In genomic region chr5:93580387-93581100, GRCh38 we compare ENCODE assay signal across 8 cellular contexts. TPM values are rescaled to one million over a fixed set of nuclear protein-coding genes. Genes with fewer than 3 reads are reported as not detected.
A peak's percentile ranks its signal among the peaks of the same experiment; 100 is the strongest.
DNase-seq lines count a peak whose midpoint lies in the region; FAIRE-seq and TF ChIP-seq lines count a peak whose summit lies in the region.

No MANE protein-coding gene starts in this region.

- intact Hi-C loops in ovary (cut with DNase I): loop anchor here in 3 of 4 donors (5.0 to 10.0 kb wide), 5 partner anchors 48 to 666 kb away; no protein-coding TSS in a partner anchor

- H2AFZ ChIP-seq in fibroblast of lung (ENCODE audit: low read length): peak overlapping the region; percentile 30

- no peak overlapping the region for H3K27ac ChIP-seq in RWPE1
- H3K27ac ChIP-seq in fibroblast of lung (ENCODE audit: insufficient read depth, low read length): peak overlapping the region; percentile 84
- H3K27ac ChIP-seq in ovary: peak overlapping the region; percentile 89 to 95
- peak overlapping the region in 1 of 2 donors; percentile 76 for H3K27ac ChIP-seq in small intestine (ENCODE audit: low read depth in 1 of 2, low read length in 1 of 2)

- H3K4me3 ChIP-seq in fibroblast of lung (replicated peaks in 1 of 4; ENCODE audit: control extremely low read depth in 1 of 4, insufficient read depth in 1 of 4, low read depth in 3 of 4, low read length in 4 of 4) (peak overlapping the region; percentile 83 to 98 (median 96)), ovary (peak overlapping the region; percentile 87), small intestine (ENCODE audit: low read depth in 1 of 2, low read length in 2 of 2) (peak overlapping the region in 1 of 2 donors; percentile 60)

- peak overlapping the region; percentile 92 for H3K9ac ChIP-seq in fibroblast of lung (ENCODE audit: insufficient read depth, low read length)

- TF ChIP-seq EP300 in ovary (IDR thresholded peaks at IDR 0.05): no peak

- FAIRE-seq in small intestine (lab: Jason Lieb, UNC): no peak

- CTCF ChIA-PET in RWPE1 (lab: Yijun Ruan, JAX): interaction anchor here (0.6 to 0.9 kb wide), 7 partner anchors 22 to 761 kb away, joined by 3 to 4 read pairs (median 3); no protein-coding TSS in a partner anchor

- H3K4me2 ChIP-seq in fibroblast of lung (ENCODE audit: extremely low read depth, insufficient read depth, low read length): peak overlapping the region; percentile 99

- TF ChIP-seq CTCF in RWPE1 (conservative IDR thresholded peaks at IDR 0.05; ENCODE audit: low read depth): no peak
- TF ChIP-seq CTCF in fibroblast of lung (conservative IDR thresholded peaks at IDR 0.05 in 1 of 2, IDR thresholded peaks at IDR 0.05 in 1 of 2; ENCODE audit: low read depth in 1 of 2, low read length in 2 of 2): no peak
- TF ChIP-seq CTCF in ovary (IDR thresholded peaks at IDR 0.05): no peak

- DNase-seq in NCI-H345 (lab: John Stamatoyannopoulos, UW) (peak; percentile 42), NCI-H345 treated with DMSO at 0.1 percent for 48 hours (lab: John Stamatoyannopoulos, UW; ENCODE audit: unreplicated experiment) (no peak), RWPE1 (ENCODE audit: low spot score) (peak; percentile 31), fibroblast of lung (ENCODE audit: low read depth in 2 of 2) (peak; percentile 61 to 66), ovary (peak in 4 of 5 donors; percentile 47 to 57 (median 56)), small intestine (no peak), DMS153 (lab: John Stamatoyannopoulos, UW) (no peak), SKM-1 treated with dmso at 0.1 percent for 144 hours (lab: John Stamatoyannopoulos, UW; ENCODE audit: unreplicated experiment) (no peak)

- H3K36me3 ChIP-seq in fibroblast of lung (ENCODE audit: control insufficient read depth, insufficient read depth, low read length): no peaks in the 10 kb centered on the region
- H3K36me3 ChIP-seq in ovary: no peaks in the 10 kb centered on the region
- no peaks in the 10 kb centered on the region for H3K36me3 ChIP-seq in small intestine (ENCODE audit: control insufficient read depth in 2 of 2, insufficient read depth in 2 of 2, low read length in 2 of 2)

- H3K9me3 ChIP-seq in fibroblast of lung (ENCODE audit: control insufficient read depth, insufficient read depth, low read depth, low read length): no peaks in the 10 kb centered on the region
- no peaks in the 10 kb centered on the region for H3K9me3 ChIP-seq in ovary
- no peaks in the 10 kb centered on the region for H3K9me3 ChIP-seq in small intestine (ENCODE audit: control insufficient read depth, low read depth)

- H3K4me1 ChIP-seq in fibroblast of lung (ENCODE audit: control insufficient read depth, extremely low read depth, insufficient read depth, low read length): peaks cover 18% of the 10 kb centered on the region
- no peaks in the 10 kb centered on the region for H3K4me1 ChIP-seq in ovary (ENCODE audit: insufficient read depth)
- peaks cover 0 to 5% of the 10 kb centered on the region in 2 donors for H3K4me1 ChIP-seq in small intestine (ENCODE audit: control insufficient read depth in 2 of 2, insufficient read depth in 1 of 2, low read depth in 1 of 2, low read length in 1 of 2)

- WGBS in ovary, 3 donors: 0 to 1% (median 0%) methylated on average over 47 to 49 of the region's 49 CpGs
- WGBS in small intestine, 3 donors: 3 to 5% (median 3%) methylated on average over 49 of the region's 49 CpGs

- TF ChIP-seq POLR2A in ovary (IDR thresholded peaks at IDR 0.05): no peak

- H3K79me2 ChIP-seq in fibroblast of lung (ENCODE audit: control insufficient read depth, insufficient read depth, low read length): peaks cover 76% of the 10 kb centered on the region

- H3K27me3 ChIP-seq in fibroblast of lung (ENCODE audit: control insufficient read depth, insufficient read depth, low read length) (no peaks in the 10 kb centered on the region), ovary (no peaks in the 10 kb centered on the region), small intestine (ENCODE audit: control insufficient read depth in 2 of 2, insufficient read depth in 2 of 2, low read length in 2 of 2) (peaks cover 7 to 20% of the 10 kb centered on the region in 2 donors)

- no peaks in the 10 kb centered on the region for H4K20me1 ChIP-seq in fibroblast of lung (ENCODE audit: control insufficient read depth, extremely low read depth, insufficient read depth, low read length)

- POLR2A ChIA-PET in RWPE1 (lab: Yijun Ruan, JAX; ENCODE audit: low non-redundant PET): no interaction called here

RNA-seq across cellular contexts. Expression of gene NR2F1-AS1, which starts 0.5 kb away (rescaled TPM):
- total RNA-seq in fibroblast of lung: 33.6 and 44.6 TPM in 2 replicates
- polyA plus RNA-seq in fibroblast of lung: 22.4 and 29.6 TPM in 2 replicates
- polyA plus RNA-seq in fibroblast of lung (2012): 28.6 and 29.3 TPM in 2 replicates
- 4.1 and 6.4 TPM in 2 replicates for polyA minus RNA-seq in fibroblast of lung (ENCODE audit: low replicate concordance)
- total RNA-seq in ovary: 10 to 100 TPM; 22.4 to 45.7 (median 26.5) TPM
- polyA plus RNA-seq in ovary: 10 to 100 TPM; 20.7 to 25.0 TPM
- polyA plus RNA-seq in small intestine: 1 to 10 TPM in 2 of 3 donors, under 1 TPM in 1; 0.89 to 4.4 (median 3.5) TPM

RNA-seq across cellular contexts. Expression of gene NR2F1, which starts 2.5 kb away (rescaled TPM):
- total RNA-seq in fibroblast of lung (63.7 and 90.8 TPM in 2 replicates), ovary (100 to 1,000 TPM in 2 of 7 donors, 10 to 100 TPM in 5; 51.6 to 179 (median 71.5) TPM)
- polyA plus RNA-seq in fibroblast of lung (64.4 and 90.5 TPM in 2 replicates), ovary (10 to 100 TPM; 47.6 to 96.5 TPM), small intestine (10 to 100 TPM in 1 of 3 donors, 1 to 10 TPM in 1, under 1 TPM in 1; 0.67 to 12.1 (median 3.5) TPM)
- polyA plus RNA-seq in fibroblast of lung (2012): 94.8 and 115 TPM in 2 replicates
- 230 and 328 TPM in 2 replicates for polyA minus RNA-seq in fibroblast of lung (ENCODE audit: low replicate concordance)

Comparison
In these comparisons a context has a peak if more than half of its experiments do, and no peak if none do; other contexts are left out.
1. DNase-seq: peak in NCI-H345 (single experiment), RWPE1 (single experiment), fibroblast of lung (2 of 2) and ovary (4 of 5); none in NCI-H345 treated with DMSO at 0.1 percent for 48 hours (single experiment), small intestine (single experiment), DMS153 (single experiment) and SKM-1 treated with dmso at 0.1 percent for 144 hours (single experiment).